9 cellular contexts compared by ENCODE assay signal in genomic region chr11:7251836-7252682, GRCh38. TPM values are rescaled to one million over a fixed set of nuclear protein-coding genes. Genes with fewer than 3 reads are reported as not detected.
DNase-seq lines count a peak whose midpoint lies in the region; ATAC-seq, FAIRE-seq and TF ChIP-seq lines count a peak whose summit lies in the region.
"Had no signal": no experiment of that assay in that cellular context is flagged by ENCODE, and none has a peak within 500 bp of the region (broad histone marks: within the 10 kb centered on the region; RNA-seq: fewer than 3 reads in every experiment).

Gene SYT9 (plus strand): TSS chr11:7251904. CDS start chr11:7252187, 283 bp downstream.

- H3K27ac ChIP-seq in small intestine (ENCODE audit: low read depth in 1 of 2, low read length in 1 of 2) = no peak within 1 kb of the TSS
- H3K27ac ChIP-seq: HL-60 had no signal

- no peaks in the 10 kb centered on the region for H3K4me1 ChIP-seq in small intestine (ENCODE audit: control insufficient read depth in 2 of 2, insufficient read depth in 1 of 2, low read depth in 1 of 2, low read length in 1 of 2)

- CTCF ChIA-PET in BJ (lab: Yijun Ruan, JAX) = interaction anchor here (0.6 to 0.8 kb wide), 2 partner anchors 15 to 26 kb away, joined by 3 read pairs; no protein-coding TSS in a partner anchor

- H3K27me3 ChIP-seq in BJ (ENCODE audit: control insufficient read depth, insufficient read depth, low read length) (peaks cover 20% of the 10 kb centered on the region), small intestine (ENCODE audit: control insufficient read depth in 2 of 2, insufficient read depth in 2 of 2, low read length in 2 of 2) (peaks cover 7 to 16% of the 10 kb centered on the region in 2 donors)

- H3K9me3 ChIP-seq in small intestine (ENCODE audit: control insufficient read depth, low read depth) = peaks cover 2% of the 10 kb centered on the region

- peak within 1 kb of the TSS; percentile 47 for H3K4me3 ChIP-seq in BJ (ENCODE audit: low read depth, low read length)
- H3K4me3 ChIP-seq in cardiac fibroblast (replicated peaks in 1 of 2; ENCODE audit: low read depth in 2 of 2, low read length in 2 of 2) = peak within 1 kb of the TSS; percentile 37 to 55
- H3K4me3 ChIP-seq in small intestine (ENCODE audit: low read depth in 1 of 2, low read length in 2 of 2) = peak within 1 kb of the TSS; percentile 2 to 53

- POLR2A ChIA-PET in BJ (lab: Charles Lee) = no interaction called here

- H3K36me3 ChIP-seq in BJ (ENCODE audit: control insufficient read depth, insufficient read depth, low read length) = no peaks in the 10 kb centered on the region
- H3K36me3 ChIP-seq in small intestine (ENCODE audit: control insufficient read depth in 2 of 2, insufficient read depth in 2 of 2, low read length in 2 of 2) = no peaks in the 10 kb centered on the region

- no peak for DNase-seq in BJ (ENCODE audit: low read depth)
- peak; percentile 9 for DNase-seq in NCI-H460 (ENCODE audit: extremely low read depth, low read depth)
- DNase-seq in cardiac fibroblast (ENCODE audit: low read depth in 2 of 2) = peak; percentile 29
- DNase-seq in islet precursor cell = peak; percentile 88
- DNase-seq in small intestine = peak; percentile 15
- DNase-seq in NCI-H1694 (lab: John Stamatoyannopoulos, UW) = no peak

- no peak for TF ChIP-seq CTCF in BJ (IDR thresholded peaks at IDR 0.05; ENCODE audit: insufficient read depth, low read depth, low read length)
- no peak for TF ChIP-seq CTCF in cardiac fibroblast (IDR thresholded peaks at IDR 0.05; ENCODE audit: low read depth, low read length)

- no peak for FAIRE-seq in small intestine (lab: Jason Lieb, UNC)

- WGBS in small intestine, 3 donors = 1 to 2% (median 1%) methylated on average over 62 to 84 of the region's 84 CpGs

- peak; percentile 68 for ATAC-seq in GM19467 (IDR thresholded peaks at IDR 0.05; ENCODE audit: unreplicated experiment)
- ATAC-seq in GM18511 (IDR thresholded peaks at IDR 0.05; ENCODE audit: unreplicated experiment) = no peak

RNA-seq across cellular contexts. Expression of gene SYT9, which starts in this region (rescaled TPM):
- not detected in 2 replicates for polyA plus RNA-seq in BJ (2011; rRNA removed)
- 0.05 and 0.09 TPM in 2 replicates for polyA minus RNA-seq in BJ (2011; rRNA and poly(A)+ RNA removed)
- total RNA-seq in NCI-H460 (2014; rRNA removed; shearing (Covaris generic)) = not detected in 2 replicates
- polyA plus RNA-seq in NCI-H460 (2014; cell fraction: nucleus; rRNA removed) = not detected in 2 replicates
- under 1 TPM in 1 of 3 donors, not detected in 2; 0.72 TPM for polyA plus RNA-seq in small intestine

Comparison
In these comparisons a context has a peak if more than half of its experiments do, and no peak if none do; other contexts are left out.
1. Peak in DNase-seq in NCI-H460; RNA of the gene not detected or under 1 TPM.
2. Peak in DNase-seq and H3K4me3 ChIP-seq in small intestine; RNA of the gene not detected or under 1 TPM.
3. DNase-seq: peak in cardiac fibroblast (2 of 2) and islet precursor cell (single experiment); none in BJ (single experiment) and NCI-H1694 (single experiment).
4. Peak in every context shown above with its lines, with median percentiles within 50 percentile points of each other: H3K4me3 ChIP-seq.